ENCODE assay signal across 18 cellular contexts in the genomic region with DNA sequence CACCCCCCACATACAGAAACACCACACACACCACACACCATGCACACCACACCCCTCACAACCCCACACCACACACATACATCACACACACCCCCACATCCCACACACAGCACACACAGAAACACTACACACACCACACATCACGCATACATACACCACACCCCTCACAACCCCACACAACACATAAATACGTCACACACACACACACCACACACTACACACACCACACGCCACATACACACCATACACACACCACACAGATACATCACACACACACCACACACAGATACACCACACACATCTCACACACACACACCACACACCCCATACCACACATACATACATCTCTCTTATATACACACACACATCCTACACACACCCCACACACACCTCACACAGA.
DNase-seq lines count a peak whose midpoint lies in the region; ATAC-seq, FAIRE-seq and TF ChIP-seq lines count a peak whose summit lies in the region.
"Had no signal": no experiment of that assay in that cellular context is flagged by ENCODE, and none has a peak within 500 bp of the region (broad histone marks: within the 10 kb centered on the region; RNA-seq: fewer than 3 reads in every experiment).

No MANE protein-coding gene starts in this region.

- H3K27ac ChIP-seq in CD8-positive, alpha-beta T cell (ENCODE audit: low read depth, low read length): no peak overlapping the region
- H3K27ac ChIP-seq in naive thymus-derived CD4-positive, alpha-beta T cell (ENCODE audit: low read depth, low read length): no peak overlapping the region
- H3K27ac ChIP-seq in CD4-positive, alpha-beta T cell (ENCODE audit: low read depth, low read length): no peak overlapping the region
- H3K27ac ChIP-seq: left ventricle myocardium inferior, tibial nerve had no signal

- no peak overlapping the region for H3K4me3 ChIP-seq in CD8-positive, alpha-beta T cell (ENCODE audit: low read depth, low read length)
- no peak overlapping the region for H3K4me3 ChIP-seq in naive thymus-derived CD4-positive, alpha-beta T cell (ENCODE audit: low read length)
- H3K4me3 ChIP-seq: left ventricle myocardium inferior, tibial nerve had no signal

- CTCF ChIA-PET in CD8-positive, alpha-beta T cell (lab: Charles Lee): no interaction called here
- CTCF ChIA-PET in naive thymus-derived CD4-positive, alpha-beta T cell (lab: Charles Lee): no interaction called here
- CTCF ChIA-PET in CD4-positive, alpha-beta T cell (lab: Charles Lee): no interaction called here

- H3K27me3 Mint-ChIP-seq in CD8-positive, alpha-beta T cell (ENCODE audit: low read depth): no peaks in the 10 kb centered on the region
- peaks cover 7% of the 10 kb centered on the region for H3K27me3 Mint-ChIP-seq in brain
- H3K27me3 Mint-ChIP-seq in naive thymus-derived CD4-positive, alpha-beta T cell: no peaks in the 10 kb centered on the region
- no peaks in the 10 kb centered on the region for H3K27me3 Mint-ChIP-seq in CD4-positive, alpha-beta T cell

- TF ChIP-seq CTCF in CD8-positive, alpha-beta T cell (IDR thresholded peaks at IDR 0.05): no peak
- TF ChIP-seq CTCF in brain (conservative IDR thresholded peaks at IDR 0.05): no peak
- TF ChIP-seq CTCF in CD4-positive, alpha-beta T cell (IDR thresholded peaks at IDR 0.05): no peak

- POLR2A ChIA-PET in CD8-positive, alpha-beta T cell (lab: Charles Lee): no interaction called here
- POLR2A ChIA-PET in naive thymus-derived CD4-positive, alpha-beta T cell (lab: Charles Lee): no interaction called here
- POLR2A ChIA-PET in CD4-positive, alpha-beta T cell (lab: Charles Lee): no interaction called here

- H3K36me3 ChIP-seq in CD8-positive, alpha-beta T cell (ENCODE audit: insufficient read depth, low read length): peaks cover 2% of the 10 kb centered on the region
- no peaks in the 10 kb centered on the region for H3K36me3 ChIP-seq in naive thymus-derived CD4-positive, alpha-beta T cell (ENCODE audit: control insufficient read depth in 2 of 3, insufficient read depth in 3 of 3, low read length in 3 of 3)
- H3K36me3 ChIP-seq: left ventricle myocardium inferior, tibial nerve had no signal

- peaks cover 56% of the 10 kb centered on the region for H3K36me3 Mint-ChIP-seq in CD8-positive, alpha-beta T cell
- H3K36me3 Mint-ChIP-seq in brain: no peaks in the 10 kb centered on the region
- H3K36me3 Mint-ChIP-seq in naive thymus-derived CD4-positive, alpha-beta T cell: peaks cover 0 to 32% (median 8%) of the 10 kb centered on the region in 5 donors
- H3K36me3 Mint-ChIP-seq in CD4-positive, alpha-beta T cell (ENCODE audit: low read depth): peaks cover 16% of the 10 kb centered on the region

- no peak overlapping the region for H3K4me3 Mint-ChIP-seq in CD8-positive, alpha-beta T cell
- peak overlapping the region in 1 of 5 experiments; percentile 1 for H3K4me3 Mint-ChIP-seq in brain
- no peak overlapping the region for H3K4me3 Mint-ChIP-seq in naive thymus-derived CD4-positive, alpha-beta T cell
- H3K4me3 Mint-ChIP-seq in CD4-positive, alpha-beta T cell: no peak overlapping the region

- no peaks in the 10 kb centered on the region for H3K27me3 ChIP-seq in CD8-positive, alpha-beta T cell (ENCODE audit: insufficient read depth, low read length)
- H3K27me3 ChIP-seq in naive thymus-derived CD4-positive, alpha-beta T cell (ENCODE audit: control insufficient read depth in 2 of 2, insufficient read depth in 2 of 2, low read length in 2 of 2): no peaks in the 10 kb centered on the region
- H3K27me3 ChIP-seq in CD4-positive, alpha-beta T cell (ENCODE audit: control insufficient read depth, insufficient read depth, low read length): no peaks in the 10 kb centered on the region
- H3K27me3 ChIP-seq: tibial nerve had no signal

- no peaks in the 10 kb centered on the region for H3K9me3 ChIP-seq in CD8-positive, alpha-beta T cell (ENCODE audit: low read length)
- no peaks in the 10 kb centered on the region for H3K9me3 ChIP-seq in naive thymus-derived CD4-positive, alpha-beta T cell (ENCODE audit: control insufficient read depth in 2 of 3, low read length in 3 of 3)
- H3K9me3 ChIP-seq in CD4-positive, alpha-beta T cell (ENCODE audit: control insufficient read depth, low read length): no peaks in the 10 kb centered on the region
- H3K9me3 ChIP-seq: tibial nerve had no signal

- peak; percentile 99 for FAIRE-seq in HTR-8/SVneo (lab: Jason Lieb, UNC)
- FAIRE-seq: H54 had no signal

- ATAC-seq in CD8-positive, alpha-beta T cell: no peak
- no peak for ATAC-seq in naive thymus-derived CD4-positive, alpha-beta T cell
- ATAC-seq in CD4-positive, alpha-beta T cell (ENCODE audit: poor library complexity): no peak
- ATAC-seq in HG02798 (IDR thresholded peaks at IDR 0.05; ENCODE audit: poor library complexity, unreplicated experiment): no peak
- ATAC-seq: right cardiac atrium had no signal

- H3K4me1 Mint-ChIP-seq in CD8-positive, alpha-beta T cell (ENCODE audit: low read depth): peaks cover 11% of the 10 kb centered on the region
- H3K4me1 Mint-ChIP-seq in brain: peaks cover 33% of the 10 kb centered on the region
- H3K4me1 Mint-ChIP-seq in naive thymus-derived CD4-positive, alpha-beta T cell: peaks cover 0 to 16% (median 7%) of the 10 kb centered on the region in 7 donors
- no peaks in the 10 kb centered on the region for H3K4me1 Mint-ChIP-seq in CD4-positive, alpha-beta T cell (ENCODE audit: low read depth)

- DNase-seq in CD8-positive, alpha-beta T cell: no peak
- DNase-seq in HTR-8/SVneo (ENCODE audit: insufficient read length, low spot score) (no peak), HT-29 (ENCODE audit: low spot score) (no peak), germinal center (ENCODE audit: low spot score) (no peak)
- no peak for DNase-seq in naive thymus-derived CD4-positive, alpha-beta T cell
- DNase-seq in CD4-positive, alpha-beta T cell: no peak
- DNase-seq: Calu3; EL; left ventricle myocardium inferior; NCI-H1436 treated with DMSO at 0.1 percent for 48 hours; NCI-H2171; NCI-H526; right cardiac atrium; stimulated activated CD4-positive, alpha-beta T cell treated with anti-CD3 and anti-CD28 coated beads, Interleukin-15, amount 100 ng/mL, for 24 hours had no signal

- H3K4me1 ChIP-seq in CD8-positive, alpha-beta T cell (ENCODE audit: insufficient read depth, low read length): no peaks in the 10 kb centered on the region
- peaks cover 0 to 5% of the 10 kb centered on the region in 2 donors for H3K4me1 ChIP-seq in naive thymus-derived CD4-positive, alpha-beta T cell (ENCODE audit: control insufficient read depth in 2 of 2, insufficient read depth in 2 of 2, low read length in 2 of 2)
- H3K4me1 ChIP-seq: left ventricle myocardium inferior, tibial nerve had no signal

- H3K9me3 Mint-ChIP-seq in CD8-positive, alpha-beta T cell: no peaks in the 10 kb centered on the region
- peaks cover 0 to 6% (median 4%) of the 10 kb centered on the region in 5 experiments for H3K9me3 Mint-ChIP-seq in brain
- H3K9me3 Mint-ChIP-seq in naive thymus-derived CD4-positive, alpha-beta T cell: peaks cover 0 to 7% (median 0%) of the 10 kb centered on the region in 11 donors
- H3K9me3 Mint-ChIP-seq in CD4-positive, alpha-beta T cell: no peaks in the 10 kb centered on the region

- peak overlapping the region; percentile 52 for H3K27ac Mint-ChIP-seq in CD8-positive, alpha-beta T cell
- H3K27ac Mint-ChIP-seq in brain: peak overlapping the region; percentile 7 to 82 (median 19)
- peak overlapping the region in 5 of 9 donors; percentile 1 to 77 (median 22) for H3K27ac Mint-ChIP-seq in naive thymus-derived CD4-positive, alpha-beta T cell
- H3K27ac Mint-ChIP-seq in CD4-positive, alpha-beta T cell: no peak overlapping the region

- intact Hi-C loops in CD8-positive, alpha-beta T cell (cut with DNase I, micrococcal nuclease): no loop called here
- intact Hi-C loops in naive thymus-derived CD4-positive, alpha-beta T cell (cut with micrococcal nuclease): no loop called here
- intact Hi-C loops in CD4-positive, alpha-beta T cell (cut with DNase I, micrococcal nuclease): no loop called here
